Comparison of ENCODE assay signal across 10 cellular contexts in genomic region chr7:116231543-116232401, GRCh38. TPM values are rescaled to one million over a fixed set of nuclear protein-coding genes. Genes with fewer than 3 reads are reported as not detected.
DNase-seq lines count a peak whose midpoint lies in the region; ATAC-seq, FAIRE-seq and TF ChIP-seq lines count a peak whose summit lies in the region.
"Had no signal": no experiment of that assay in that cellular context is flagged by ENCODE, and none has a peak within 500 bp of the region (broad histone marks: within the 10 kb centered on the region; RNA-seq: fewer than 3 reads in every experiment).

No MANE protein-coding gene starts in this region.

- SMC1A ChIA-PET in GM12878 (lab: Charles Lee; ENCODE audit: uncharacterized antibody, unreplicated experiment): interaction anchor here (0.9 to 10.5 kb wide), 10 partner anchors 9 to 157 kb away, joined by 3 to 188 read pairs (median 4); partner anchors contain the start of gene TES

- no peak for TF ChIP-seq CTCF in HEK293 (tag by site-specific recombination; IDR thresholded peaks at IDR 0.05)
- no peak for TF ChIP-seq CTCF in GM12878 (IDR thresholded peaks at IDR 0.05 in 2 of 3, conservative IDR thresholded peaks at IDR 0.05 in 1 of 3; ENCODE audit: control insufficient read depth in 2 of 3, extremely low read depth in 1 of 3, insufficient read depth in 1 of 3, low read depth in 3 of 3, low read length in 3 of 3)

- DNase-seq in A172 (ENCODE audit: low spot score): peak; percentile 22
- DNase-seq in GM12878 (ENCODE audit: low read depth, low spot score): no peak
- no peak for DNase-seq in memory B cell (ENCODE audit: low spot score in 2 of 2)
- no peak for DNase-seq in AG08396 (ENCODE audit: low spot score)
- DNase-seq: activated naive CD8-positive, alpha-beta T cell treated with anti-CD3 and anti-CD28 coated beads, Interleukin-2, amount 10 ng/mL, durations not matched to agents 7 days and 5 days; GDM1 had no signal

- TF ChIP-seq EP300 in GM12878 (IDR thresholded peaks at IDR 0.05; ENCODE audit: borderline replicate concordance in 1 of 2, control insufficient read depth in 1 of 2, low read depth in 2 of 2, low read length in 2 of 2): no peak

- CTCF ChIA-PET in HEK293 (lab: Yijun Ruan, JAX): interaction anchor here (0.6 to 3.6 kb wide), 8 partner anchors 11 to 615 kb away, joined by 3 to 23 read pairs (median 3); partner anchors contain the start of gene TES
- CTCF ChIA-PET in GM12878 (lab: Yijun Ruan, JAX): interaction anchor here (0.6 to 6.4 kb wide), 12 partner anchors 10 to 93 kb away, joined by 3 to 76 read pairs (median 5); no protein-coding TSS in a partner anchor

- H3K36me3 ChIP-seq in HEK293 (ENCODE audit: control insufficient read depth in 2 of 2, insufficient read depth in 1 of 2, low read length in 2 of 2) (peaks cover 0 to 2% of the 10 kb centered on the region in 2 experiments; a peak in 1 of 3 replicates), GM12878 (ENCODE audit: control insufficient read depth in 2 of 2, insufficient read depth in 2 of 2, low read length in 1 of 2) (peaks cover 0 to 5% of the 10 kb centered on the region in 2 experiments; a peak in 2 of 4 replicates)

- peaks cover 38% of the 10 kb centered on the region for H3K4me1 Mint-ChIP-seq in memory B cell

- ATAC-seq in GM12878 (no peak), memory B cell (ENCODE audit: low read depth) (no peak), HG03469 (IDR thresholded peaks at IDR 0.05; ENCODE audit: unreplicated experiment) (no peak), HG03439 (IDR thresholded peaks at IDR 0.05; ENCODE audit: unreplicated experiment) (no peak), HG02588 (IDR thresholded peaks at IDR 0.05; ENCODE audit: unreplicated experiment) (no peak)

- TF ChIP-seq POLR2A in GM12878 (IDR thresholded peaks at IDR 0.05; ENCODE audit: low read depth, low read length): no peak

- no peak for TF ChIP-seq RAD21 in GM12878 (IDR thresholded peaks at IDR 0.05; ENCODE audit: insufficient read depth, low read depth, low read length)

- BruUV-seq in GM12878 (replicated peaks; lab: Mats Ljungman, UMichigan): no TSS peak

- 98% methylated on average over 3 of the region's 3 CpGs for WGBS in GM12878 (ENCODE audit: insufficient coverage, insufficient replicate concordance, low lambda C conversion rate, missing lambda C conversion rate)

- intact Hi-C loops in GM12878 (cut with micrococcal nuclease; ENCODE audit: unreplicated experiment): no loop called here

- FAIRE-seq in GM12878 (lab: Jason Lieb, UNC): no peak

- peak overlapping the region; percentile 85 for H3K27ac Mint-ChIP-seq in memory B cell
- H3K27ac Mint-ChIP-seq: activated naive CD8-positive, alpha-beta T cell treated with anti-CD3 and anti-CD28 coated beads, Interleukin-2, amount 10 ng/mL, durations not matched to agents 7 days and 5 days had no signal

- H3K27me3 Mint-ChIP-seq in memory B cell: no peaks in the 10 kb centered on the region
- H3K27me3 Mint-ChIP-seq: activated naive CD8-positive, alpha-beta T cell treated with anti-CD3 and anti-CD28 coated beads, Interleukin-2, amount 10 ng/mL, durations not matched to agents 7 days and 5 days had no signal

- no peaks in the 10 kb centered on the region for H4K20me1 ChIP-seq in GM12878 (ENCODE audit: control insufficient read depth, insufficient read depth)

- in situ Hi-C loops in GM12878 (cut with MboI): no loop called here

- H3K79me2 ChIP-seq in GM12878 (ENCODE audit: control insufficient read depth, insufficient read depth, low read length): peaks cover 62% of the 10 kb centered on the region

- H3K36me3 Mint-ChIP-seq in memory B cell: no peaks in the 10 kb centered on the region

- H3K9ac ChIP-seq in GM12878 (ENCODE audit: control insufficient read depth, insufficient read depth, low read length): no peak overlapping the region

- H3K4me3 ChIP-seq in HEK293 (ENCODE audit: low read depth, low read length) (no peak overlapping the region), GM12878 (no peak overlapping the region)

- no peak overlapping the region for H3K4me3 Mint-ChIP-seq in memory B cell
- H3K4me3 Mint-ChIP-seq: activated naive CD8-positive, alpha-beta T cell treated with anti-CD3 and anti-CD28 coated beads, Interleukin-2, amount 10 ng/mL, durations not matched to agents 7 days and 5 days had no signal

- peaks cover 35% of the 10 kb centered on the region for H3K4me1 ChIP-seq in HEK293 (ENCODE audit: control insufficient read depth, insufficient read depth, low read length)
- peaks cover 21% of the 10 kb centered on the region for H3K4me1 ChIP-seq in GM12878 (ENCODE audit: control insufficient read depth, insufficient read depth, low read length)

- no peaks in the 10 kb centered on the region for H3K27me3 ChIP-seq in GM12878 (replicated peaks in 1 of 2; ENCODE audit: control insufficient read depth in 2 of 2, insufficient read depth in 2 of 2, low read length in 1 of 2)

- RAD21 ChIA-PET in GM12878 (lab: Charles Lee; ENCODE audit: unreplicated experiment): interaction anchor here (1.3 to 3.7 kb wide), 8 partner anchors 9 to 93 kb away, joined by 3 to 31 read pairs (median 5); partner anchors contain the start of gene TES

- H3K27ac ChIP-seq in HEK293 (ENCODE audit: extremely low read depth, low read depth, low read length): no peak overlapping the region
- H3K27ac ChIP-seq in GM12878 (ENCODE audit: control insufficient read depth, insufficient read depth): no peak overlapping the region

- no peak overlapping the region for H2AFZ ChIP-seq in GM12878 (ENCODE audit: control insufficient read depth, low read depth, low read length)

- POLR2A ChIA-PET in HEK293 (lab: Yijun Ruan, JAX) (interaction anchor here (0.6 kb wide), 2 partner anchors 16 to 120 kb away, joined by 3 to 6 read pairs; no protein-coding TSS in a partner anchor), GM12878 (lab: Charles Lee) (interaction anchor here (0.8 kb wide), 1 partner anchor 18 kb away, joined by 3 read pairs; no protein-coding TSS in a partner anchor)

- no peaks in the 10 kb centered on the region for H3K9me3 Mint-ChIP-seq in memory B cell
- H3K9me3 Mint-ChIP-seq: activated naive CD8-positive, alpha-beta T cell treated with anti-CD3 and anti-CD28 coated beads, Interleukin-2, amount 10 ng/mL, durations not matched to agents 7 days and 5 days had no signal

- H3K4me2 ChIP-seq in GM12878 (ENCODE audit: control insufficient read depth, insufficient read depth): no peak overlapping the region

- H3K9me3 ChIP-seq in HEK293 (ENCODE audit: control insufficient read depth, insufficient read depth, low read depth, low read length): no peaks in the 10 kb centered on the region
- no peaks in the 10 kb centered on the region for H3K9me3 ChIP-seq in GM12878 (replicated peaks; ENCODE audit: control insufficient read depth, insufficient read depth, low read length)

TF ChIP-seq in HEK293, 187 proteins besides CTCF, POLR2A, EP300 and RAD21:
- TF ChIP-seq ZBTB8A (tag by site-specific recombination; IDR thresholded peaks at IDR 0.05): peak; percentile 29; the same call in 1 of the 2 replicates
- no peak for TF ChIP-seq ZNF423 (tag by site-specific recombination; IDR thresholded peaks at IDR 0.05)
TF ChIP-seq in HEK293: peak in this region for 1.

TF ChIP-seq in GM12878, 131 proteins besides CTCF, POLR2A, EP300 and RAD21:
- TF ChIP-seq SPI1 (IDR thresholded peaks at IDR 0.05; ENCODE audit: borderline replicate concordance, insufficient read depth, low read depth, low read length) (no peak), SMARCA5 (IDR thresholded peaks at IDR 0.05) (no peak), KLF5 (IDR thresholded peaks at IDR 0.05; ENCODE audit: partially characterized antibody) (no peak), MTA2 (IDR thresholded peaks at IDR 0.05; ENCODE audit: low read depth) (no peak), ZNF274 (IDR thresholded peaks at IDR 0.05; ENCODE audit: insufficient read depth, insufficient read length) (no peak), BACH1 (IDR thresholded peaks at IDR 0.05; ENCODE audit: borderline replicate concordance) (0 out of 2 replicates have a peak, but pooled peaks have one; percentile 38)

RNA-seq across cellular contexts. Expression of gene TES, which starts 21.4 kb away (rescaled TPM):
- total RNA-seq in A172 (2014; rRNA removed; shearing (Covaris generic)): 0.96 and 1.8 TPM in 2 replicates
- total RNA-seq in GM12878 (2013; cell fraction: nucleolus; rRNA removed): 23.9 and 26.5 TPM in 2 replicates
- 66.4 and 73.2 TPM in 2 replicates for total RNA-seq in GM12878 (2014; rRNA removed)
- 59.7 and 59.8 TPM in 2 replicates for total RNA-seq in GM12878 (2014; rRNA removed; fragmentation: Illumina TruSeq; extraction: Trizol)
- 48.5 and 58.7 TPM in 2 replicates for total RNA-seq in GM12878 (2021)
- 36.0 TPM for polyA plus RNA-seq in GM12878 (2011; ENCODE audit: low read depth)
- polyA plus RNA-seq in GM12878 (2011; rRNA removed): 54.3 and 70.1 TPM in 2 replicates
- 33.3 and 36.5 TPM in 2 replicates for polyA plus RNA-seq in GM12878 (2011; cell fraction: cytosol; rRNA removed)
- polyA plus RNA-seq in GM12878 (2011; cell fraction: nucleus; rRNA removed): 28.9 and 71.6 TPM in 2 replicates
- polyA plus RNA-seq in GM12878 (2012): 40.6 and 44.6 TPM in 2 replicates
- polyA plus RNA-seq in GM12878 (2014; fragmentation: Illumina TruSeq; extraction: Trizol): 63.4 and 77.1 TPM in 2 replicates
- 10 to 100 TPM; 31.2 to 41.7 TPM for polyA plus RNA-seq in GM12878 (2014; fragmentation: Nextera tagmentation; extraction: Ambion mirVana)
- polyA plus RNA-seq in GM12878 (2014; rRNA removed): 49.5 and 50.9 TPM in 2 replicates
- 10 to 100 TPM; 70.6 to 77.5 TPM for polyA plus RNA-seq in GM12878 (2016; fragmentation: Nextera tagmentation; extraction: Ambion mirVana)
- polyA minus RNA-seq in GM12878 (2011; rRNA and poly(A)+ RNA removed): 36.1 and 40.0 TPM in 2 replicates
- polyA minus RNA-seq in GM12878 (2011; cell fraction: cytosol; rRNA and poly(A)+ RNA removed): 12.0 and 17.5 TPM in 2 replicates
- 11.0 and 28.4 TPM in 2 replicates for polyA minus RNA-seq in GM12878 (2011; cell fraction: nucleus; rRNA and poly(A)+ RNA removed)
